ENCODE assay signal across 8 cellular contexts in the genomic region with DNA sequence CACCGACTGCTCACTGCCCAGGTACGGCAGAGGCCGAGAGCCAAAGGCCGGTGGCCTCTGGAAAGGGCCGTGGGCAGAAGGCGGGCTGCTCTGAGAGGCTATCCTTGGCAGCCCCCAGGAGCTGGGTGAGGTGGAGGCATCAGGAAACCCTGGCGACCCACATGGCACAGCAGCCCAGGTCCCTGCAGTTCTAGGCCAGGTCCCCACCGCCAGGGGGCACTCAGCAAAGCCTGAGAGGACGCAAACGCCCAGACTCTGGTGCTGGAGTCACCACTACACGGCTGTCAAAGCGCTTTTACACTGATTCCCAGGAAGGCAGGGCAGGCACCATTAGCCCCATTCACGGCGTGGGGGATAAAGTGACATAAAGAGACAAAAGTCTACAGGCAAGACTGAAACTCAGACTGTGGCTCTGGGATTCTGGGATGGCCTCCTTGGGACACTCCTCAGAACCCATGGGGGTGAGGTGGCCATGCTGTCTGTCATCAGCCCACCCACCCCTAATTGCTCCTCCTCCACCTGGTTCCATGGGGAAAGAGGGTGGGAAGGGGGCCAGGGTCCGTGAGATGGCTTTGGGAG. TPM values are rescaled to one million over a fixed set of nuclear protein-coding genes. Genes with fewer than 3 reads are reported as not detected.
DNase-seq lines count a peak whose midpoint lies in the region; ATAC-seq and TF ChIP-seq lines count a peak whose summit lies in the region.

No MANE protein-coding gene starts in this region.

- POLR2A ChIA-PET in HEK293T (lab: Yijun Ruan, JAX) = no interaction called here

- no peak for ATAC-seq in GM18870 (IDR thresholded peaks at IDR 0.05; ENCODE audit: unreplicated experiment)

- peak; percentile 96 for DNase-seq in COLO668 (lab: John Stamatoyannopoulos, UW; ENCODE audit: unreplicated experiment)
- DNase-seq in HEK293T (ENCODE audit: extremely low spot score) = peak; percentile 86
- peak; percentile 36 for DNase-seq in NCI-H446 treated with DMSO at 0.1 percent for 48 hours (lab: John Stamatoyannopoulos, UW)
- peak; percentile 78 for DNase-seq in activated CD4-positive, alpha-beta T cell treated with anti-CD3 and anti-CD28 coated beads for 1 hour
- DNase-seq in cerebellar cortex (ENCODE audit: low spot score) = peak; percentile 92
- DNase-seq in kidney epithelial cell (ENCODE audit: low read depth) = peak; percentile 44
- peak; percentile 86 for DNase-seq in stimulated activated CD4-positive, alpha-beta T cell treated with anti-CD3 and anti-CD28 coated beads, Interleukin-1b, Interleukin-23, amount 100 ng/mL, for 48 hours

- peak; percentile 99 for TF ChIP-seq CTCF in kidney epithelial cell (IDR thresholded peaks at IDR 0.05; ENCODE audit: insufficient read depth, low read length, poor library complexity, severe bottlenecking)

- H3K4me3 ChIP-seq in kidney epithelial cell (ENCODE audit: low read depth, low read length) = no peak overlapping the region

- no peaks in the 10 kb centered on the region for H3K36me3 ChIP-seq in kidney epithelial cell (ENCODE audit: control insufficient read depth, insufficient read depth, low read length)

- CTCF ChIA-PET in HEK293T (lab: Yijun Ruan, JAX) = interaction anchor here (0.6 to 1.4 kb wide), 5 partner anchors 10 to 126 kb away, joined by 3 to 5 read pairs (median 4); no protein-coding TSS in a partner anchor

- no peaks in the 10 kb centered on the region for H3K27me3 ChIP-seq in kidney epithelial cell (ENCODE audit: control insufficient read depth, insufficient read depth, low read length)

TF ChIP-seq in HEK293T, 16 proteins besides CTCF, POLR2A, EP300 and RAD21:
- TF ChIP-seq, protein P1, sequence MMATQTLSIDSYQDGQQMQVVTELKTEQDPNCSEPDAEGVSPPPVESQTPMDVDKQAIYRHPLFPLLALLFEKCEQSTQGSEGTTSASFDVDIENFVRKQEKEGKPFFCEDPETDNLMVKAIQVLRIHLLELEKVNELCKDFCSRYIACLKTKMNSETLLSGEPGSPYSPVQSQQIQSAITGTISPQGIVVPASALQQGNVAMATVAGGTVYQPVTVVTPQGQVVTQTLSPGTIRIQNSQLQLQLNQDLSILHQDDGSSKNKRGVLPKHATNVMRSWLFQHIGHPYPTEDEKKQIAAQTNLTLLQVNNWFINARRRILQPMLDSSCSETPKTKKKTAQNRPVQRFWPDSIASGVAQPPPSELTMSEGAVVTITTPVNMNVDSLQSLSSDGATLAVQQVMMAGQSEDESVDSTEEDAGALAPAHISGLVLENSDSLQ (IDR thresholded peaks at IDR 0.05) = 0 out of 2 replicates have a peak, but pooled peaks have one; percentile 4
- TF ChIP-seq SUZ12 (IDR thresholded peaks at IDR 0.05) = no peak
TF ChIP-seq in HEK293T: peak in this region for 1.

RNA-seq across cellular contexts. Expression of a gene that starts 4.9 kb away (rescaled TPM):
- total RNA-seq in kidney epithelial cell = 24.3 and 26.4 TPM in 2 replicates

RNA-seq across cellular contexts. Expression of a gene that starts 20.5 kb away (rescaled TPM):
- 18.2 and 20.2 TPM in 2 replicates for total RNA-seq in kidney epithelial cell

Comparison
In these comparisons a context has a peak if more than half of its experiments do, and no peak if none do; other contexts are left out.
1. DNase-seq: peak in every context shown above with its lines; median percentile 96 in COLO668; 92 in cerebellar cortex; 86 in HEK293T; 86 in stimulated activated CD4-positive, alpha-beta T cell treated with anti-CD3 and anti-CD28 coated beads, Interleukin-1b, Interleukin-23, amount 100 ng/mL, for 48 hours; 78 in activated CD4-positive, alpha-beta T cell treated with anti-CD3 and anti-CD28 coated beads for 1 hour; 44 in kidney epithelial cell; 36 in NCI-H446 treated with DMSO at 0.1 percent for 48 hours.